ENCODE assay signal across 18 cellular contexts in the genomic region with DNA sequence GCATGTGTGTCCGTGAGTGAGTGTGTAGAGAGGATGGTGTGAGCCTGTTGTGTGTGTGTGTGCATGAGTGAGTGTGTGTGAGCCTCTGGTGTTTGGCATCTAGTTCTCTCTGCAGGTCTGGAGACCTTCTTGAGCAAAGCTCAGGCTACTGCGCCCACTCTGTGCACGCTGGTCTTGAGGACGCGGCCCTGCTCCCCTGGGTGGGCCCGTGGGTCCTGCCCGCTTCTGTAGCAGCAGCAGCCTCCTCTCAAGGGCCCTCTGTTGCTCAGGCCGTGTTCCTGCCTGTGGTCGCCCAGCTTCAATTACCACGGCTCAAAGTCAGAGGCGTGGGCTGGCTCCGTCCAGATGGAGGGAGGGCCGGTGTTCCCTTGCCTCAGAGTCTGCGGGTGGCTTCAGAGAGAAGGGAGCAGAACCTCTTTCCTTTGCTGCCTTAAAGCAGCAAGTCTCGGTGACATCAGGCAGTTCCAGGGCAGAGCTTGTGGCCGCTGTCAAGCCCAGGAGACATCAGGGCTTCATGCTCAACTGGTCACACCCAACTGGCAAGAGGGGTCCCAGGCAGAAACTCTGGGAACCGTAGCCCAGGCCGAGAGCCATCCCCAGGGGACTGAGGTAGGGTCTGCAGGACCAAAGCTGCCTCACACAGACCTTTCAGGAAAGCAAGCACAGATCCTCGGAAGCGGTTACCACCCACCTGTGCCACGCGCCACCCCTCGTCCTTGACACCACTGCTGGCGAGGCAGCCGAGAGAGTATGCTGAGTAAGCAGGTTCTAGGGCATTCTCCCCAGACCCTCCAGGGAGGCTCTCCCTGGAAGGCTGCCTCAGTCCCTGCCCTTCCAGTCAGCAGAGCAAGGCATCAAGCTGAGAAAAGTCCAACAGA.
DNase-seq lines count a peak whose midpoint lies in the region; ATAC-seq, FAIRE-seq and TF ChIP-seq lines count a peak whose summit lies in the region.
"Had no signal": no experiment of that assay in that cellular context is flagged by ENCODE, and none has a peak within 500 bp of the region (broad histone marks: within the 10 kb centered on the region; RNA-seq: fewer than 3 reads in every experiment).

No MANE protein-coding gene starts in this region.

- no peak for TF ChIP-seq CTCF in natural killer cell (IDR thresholded peaks at IDR 0.05)
- no peak for TF ChIP-seq CTCF in bronchial epithelial cell (IDR thresholded peaks at IDR 0.05; ENCODE audit: insufficient read depth, low read length, severe bottlenecking)
- TF ChIP-seq CTCF in osteoblast (IDR thresholded peaks at IDR 0.05; ENCODE audit: extremely low read depth, low read depth, low read length), result no peak
- TF ChIP-seq CTCF in MM.1S (IDR thresholded peaks at IDR 0.05; ENCODE audit: low read length), result no peak
- no peak for TF ChIP-seq CTCF in upper lobe of left lung (IDR thresholded peaks at IDR 0.05)

- H3K4me3 ChIP-seq in bronchial epithelial cell (ENCODE audit: low read depth, low read length) (no peak overlapping the region), osteoblast (ENCODE audit: insufficient read depth, low read length) (no peak overlapping the region), MM.1S (ENCODE audit: low read length) (no peak overlapping the region), upper lobe of left lung (no peak overlapping the region)
- H3K4me3 ChIP-seq: SJCRH30 had no signal

- intact Hi-C loops in natural killer cell (cut with micrococcal nuclease), result no loop called here

- no peak overlapping the region for H2AFZ ChIP-seq in osteoblast (ENCODE audit: low read length)
- H2AFZ ChIP-seq in MM.1S (ENCODE audit: low read length), result no peak overlapping the region

- H3K4me2 ChIP-seq in osteoblast (ENCODE audit: insufficient read depth, low read length) (no peak overlapping the region), MM.1S (ENCODE audit: low read depth, low read length) (no peak overlapping the region)

- no peaks in the 10 kb centered on the region for H3K27me3 ChIP-seq in bronchial epithelial cell (ENCODE audit: control insufficient read depth, insufficient read depth, low read length)
- H3K27me3 ChIP-seq in osteoblast (ENCODE audit: insufficient read depth, low read length), result no peaks in the 10 kb centered on the region
- H3K27me3 ChIP-seq in MM.1S (replicated peaks; ENCODE audit: insufficient read depth, low read length), result peaks cover 55% of the 10 kb centered on the region
- H3K27me3 ChIP-seq in upper lobe of left lung, result no peaks in the 10 kb centered on the region

- H3K36me3 Mint-ChIP-seq in natural killer cell treated with Interleukin-12 subunit alpha and Interleukin-12 subunit beta and Interleukin-15 and Interleukin-18, amount 100 ng/mL, for 72 hours, result no peaks in the 10 kb centered on the region
- no peaks in the 10 kb centered on the region for H3K36me3 Mint-ChIP-seq in natural killer cell
- H3K36me3 Mint-ChIP-seq: CD8-positive, alpha-beta memory T cell had no signal

- no peaks in the 10 kb centered on the region for H3K79me2 ChIP-seq in osteoblast (ENCODE audit: insufficient read depth, low read length)
- H3K79me2 ChIP-seq in MM.1S (ENCODE audit: low read length), result no peaks in the 10 kb centered on the region

- no peak for ATAC-seq in natural killer cell treated with Interleukin-12 subunit alpha and Interleukin-12 subunit beta and Interleukin-15 and Interleukin-18, amount 100 ng/mL, for 72 hours
- no peak for ATAC-seq in natural killer cell
- no peak for ATAC-seq in upper lobe of left lung (ENCODE audit: low FRiP score in 2 of 2)
- ATAC-seq: Panc1 had no signal

- peak; percentile 23 for FAIRE-seq in bronchial epithelial cell (lab: Jason Lieb, UNC)
- FAIRE-seq: A204.1 had no signal

- H3K27me3 Mint-ChIP-seq in natural killer cell treated with Interleukin-12 subunit alpha and Interleukin-12 subunit beta and Interleukin-15 and Interleukin-18, amount 100 ng/mL, for 72 hours, result no peaks in the 10 kb centered on the region
- H3K27me3 Mint-ChIP-seq in natural killer cell (ENCODE audit: low read depth in 2 of 2), result no peaks in the 10 kb centered on the region

- no peak for TF ChIP-seq POLR2A in upper lobe of left lung (IDR thresholded peaks at IDR 0.05)

- H4K20me1 ChIP-seq in osteoblast (ENCODE audit: insufficient read depth, low read length) (no peaks in the 10 kb centered on the region), MM.1S (ENCODE audit: insufficient read depth, low read length) (no peaks in the 10 kb centered on the region)

- H3K27ac ChIP-seq in osteoblast (ENCODE audit: low read depth, low read length) (no peak overlapping the region), MM.1S (ENCODE audit: low read length) (no peak overlapping the region), upper lobe of left lung (no peak overlapping the region)
- H3K27ac ChIP-seq: HL-60, SJCRH30 had no signal

- H3K9me3 ChIP-seq in osteoblast (ENCODE audit: low read depth, low read length) (no peaks in the 10 kb centered on the region), MM.1S (replicated peaks; ENCODE audit: insufficient read depth, low read length) (no peaks in the 10 kb centered on the region), upper lobe of left lung (no peaks in the 10 kb centered on the region)
- H3K9me3 ChIP-seq: SJCRH30 had no signal

- peak; percentile 60 for DNase-seq in natural killer cell treated with Interleukin-12 subunit alpha and Interleukin-12 subunit beta and Interleukin-15 and Interleukin-18, amount 100 ng/mL, for 72 hours (ENCODE audit: low spot score)
- no peak for DNase-seq in natural killer cell
- no peak for DNase-seq in bronchial epithelial cell (ENCODE audit: low read depth)
- DNase-seq in osteoblast (ENCODE audit: insufficient read length, low spot score, missing footprints), result peak; percentile 84
- DNase-seq in HPDE6-E6E7 (ENCODE audit: extremely low spot score), result no peak
- DNase-seq in MM.1S, result no peak
- no peak for DNase-seq in upper lobe of left lung
- no peak for DNase-seq in AG08395 (ENCODE audit: low spot score)
- DNase-seq: DMS53, H7, NCI-H1105 treated with DMSO at 0.1 percent for 48 hours, NCI-H1694, NCI-H2081 treated with DMSO at 0.1 percent for 48 hours had no signal

- TF ChIP-seq EP300 in upper lobe of left lung (IDR thresholded peaks at IDR 0.05), result no peak

- WGBS in upper lobe of left lung, 2 donors, result 79 to 89% methylated on average over 20 to 25 of the region's 25 CpGs

- H3K9ac ChIP-seq in MM.1S (ENCODE audit: low read length), result no peak overlapping the region

- no peaks in the 10 kb centered on the region for H3K9me2 ChIP-seq in MM.1S (replicated peaks; ENCODE audit: insufficient read depth, low read length)

- H3K4me1 Mint-ChIP-seq in natural killer cell treated with Interleukin-12 subunit alpha and Interleukin-12 subunit beta and Interleukin-15 and Interleukin-18, amount 100 ng/mL, for 72 hours (ENCODE audit: low read depth in 2 of 2), result no peaks in the 10 kb centered on the region
- H3K4me1 Mint-ChIP-seq in natural killer cell, result no peaks in the 10 kb centered on the region
- H3K4me1 Mint-ChIP-seq: CD8-positive, alpha-beta memory T cell had no signal

- H3K27ac Mint-ChIP-seq in natural killer cell treated with Interleukin-12 subunit alpha and Interleukin-12 subunit beta and Interleukin-15 and Interleukin-18, amount 100 ng/mL, for 72 hours, result no peak overlapping the region
- H3K27ac Mint-ChIP-seq in natural killer cell, result no peak overlapping the region
- H3K27ac Mint-ChIP-seq: CD8-positive, alpha-beta memory T cell had no signal

- no peak overlapping the region for H3K4me3 Mint-ChIP-seq in natural killer cell treated with Interleukin-12 subunit alpha and Interleukin-12 subunit beta and Interleukin-15 and Interleukin-18, amount 100 ng/mL, for 72 hours
- no peak overlapping the region for H3K4me3 Mint-ChIP-seq in natural killer cell
- H3K4me3 Mint-ChIP-seq: CD8-positive, alpha-beta memory T cell had no signal

- H3K4me1 ChIP-seq in osteoblast (ENCODE audit: insufficient read depth, low read length) (no peaks in the 10 kb centered on the region), MM.1S (ENCODE audit: low read length) (no peaks in the 10 kb centered on the region), upper lobe of left lung (no peaks in the 10 kb centered on the region)
- H3K4me1 ChIP-seq: SJCRH30 had no signal

- H3K36me3 ChIP-seq in bronchial epithelial cell (ENCODE audit: control insufficient read depth, insufficient read depth, low read length), result no peaks in the 10 kb centered on the region
- no peaks in the 10 kb centered on the region for H3K36me3 ChIP-seq in osteoblast (ENCODE audit: insufficient read depth, low read length)
- no peaks in the 10 kb centered on the region for H3K36me3 ChIP-seq in MM.1S (replicated peaks; ENCODE audit: insufficient read depth, low read length)
- H3K36me3 ChIP-seq in upper lobe of left lung, result no peaks in the 10 kb centered on the region
- H3K36me3 ChIP-seq: SJCRH30 had no signal

- H3F3A ChIP-seq in MM.1S (ENCODE audit: insufficient read depth, low read length), result no peaks in the 10 kb centered on the region

- no peaks in the 10 kb centered on the region for H3K9me3 Mint-ChIP-seq in natural killer cell treated with Interleukin-12 subunit alpha and Interleukin-12 subunit beta and Interleukin-15 and Interleukin-18, amount 100 ng/mL, for 72 hours
- H3K9me3 Mint-ChIP-seq in natural killer cell, result no peaks in the 10 kb centered on the region
- H3K9me3 Mint-ChIP-seq: CD8-positive, alpha-beta memory T cell had no signal

Comparison
In these comparisons a context has a peak if more than half of its experiments do, and no peak if none do; other contexts are left out.
1. DNase-seq: peak in natural killer cell treated with Interleukin-12 subunit alpha and Interleukin-12 subunit beta and Interleukin-15 and Interleukin-18, amount 100 ng/mL, for 72 hours (single experiment) and osteoblast (single experiment); none in natural killer cell (single experiment), bronchial epithelial cell (single experiment), HPDE6-E6E7 (single experiment), MM.1S (single experiment), upper lobe of left lung (0 of 2) and AG08395 (single experiment).